2 cellular contexts compared by ENCODE assay signal in genomic region chr15:39885099-39885777, GRCh38.
TF ChIP-seq lines count a peak whose summit lies in the region.

No MANE protein-coding gene starts in this region.

TF ChIP-seq in H1, 55 proteins besides CTCF, POLR2A, EP300 and RAD21:
- no peak for TF ChIP-seq NANOG (IDR thresholded peaks at IDR 0.05; ENCODE audit: insufficient read depth, low read depth, low read length, poor library complexity, severe bottlenecking)
- no peak for TF ChIP-seq HDAC6 (IDR thresholded peaks at IDR 0.05; ENCODE audit: low read depth, low read length)
- TF ChIP-seq CEBPB (IDR thresholded peaks at IDR 0.05; ENCODE audit: low read depth, low read length) = peak; percentile 38; the same call in 1 of the 2 replicates
- no peak for TF ChIP-seq CHD7 (IDR thresholded peaks at IDR 0.05; ENCODE audit: insufficient replicate concordance, low read length)

TF ChIP-seq in HepG2, 621 proteins besides CTCF, POLR2A, EP300 and RAD21:
- no peak for TF ChIP-seq GTF2F1 (IDR thresholded peaks at IDR 0.05; ENCODE audit: low read length)
- TF ChIP-seq ZNF18 (CRISPR knock-in tag; IDR thresholded peaks at IDR 0.05; ENCODE audit: insufficient replicate concordance) = no peak
- TF ChIP-seq ETV5 (CRISPR knock-in tag; IDR thresholded peaks at IDR 0.05; ENCODE audit: borderline replicate concordance) = no peak
- no peak for TF ChIP-seq ZBED4 (CRISPR knock-in tag; IDR thresholded peaks at IDR 0.05; ENCODE audit: borderline replicate concordance)
- peak; percentile 50; the same call in 1 of the 2 replicates for TF ChIP-seq CEBPB (IDR thresholded peaks at IDR 0.05; ENCODE audit: borderline replicate concordance, low read depth, low read length)
- TF ChIP-seq ZIK1 (CRISPR knock-in tag; IDR thresholded peaks at IDR 0.05; ENCODE audit: borderline replicate concordance, low read depth) = no peak
